7 cellular contexts compared by ENCODE assay signal in genomic region chr6:143368426-143368825, GRCh38.
A peak's percentile ranks its signal among the peaks of the same experiment; 100 is the strongest.
DNase-seq lines count a peak whose midpoint lies in the region; ATAC-seq and TF ChIP-seq lines count a peak whose summit lies in the region.

No MANE protein-coding gene starts in this region.

- no peak overlapping the region for H3K4me3 ChIP-seq in fibroblast of the aortic adventitia (ENCODE audit: low read depth, low read length)

- DNase-seq in fibroblast of the aortic adventitia (ENCODE audit: low read depth) (peak; percentile 62), NCI-H146 treated with DMSO at 0.1 percent for 48 hours (lab: John Stamatoyannopoulos, UW; ENCODE audit: unreplicated experiment) (no peak), activated gamma-delta T cell treated with Interleukin-2 at 50 U/mL for 16 hours (no peak), NCI-H1694 (lab: John Stamatoyannopoulos, UW) (no peak)

- peak; percentile 97 for ATAC-seq in GM18520 (IDR thresholded peaks at IDR 0.05; ENCODE audit: unreplicated experiment)
- ATAC-seq in GM21529 (IDR thresholded peaks at IDR 0.05; ENCODE audit: unreplicated experiment): peak; percentile 99
- peak; percentile 95 for ATAC-seq in HG03521 (IDR thresholded peaks at IDR 0.05; ENCODE audit: unreplicated experiment)

- TF ChIP-seq CTCF in fibroblast of the aortic adventitia (IDR thresholded peaks at IDR 0.05; ENCODE audit: insufficient read depth, low read length): no peak
